1 cellular context compared by ENCODE assay signal in the genomic region with DNA sequence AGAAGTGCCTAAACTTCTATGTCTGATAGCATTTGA.
TF ChIP-seq lines count a peak whose summit lies in the region.

A gene (plus strand): TSS at position 17 of the 36 bp plus-strand sequence. CDS start 127 bp downstream, outside the sequence.

TF ChIP-seq in H1, 55 proteins besides CTCF, POLR2A, EP300 and RAD21:
- TF ChIP-seq, protein P1, sequence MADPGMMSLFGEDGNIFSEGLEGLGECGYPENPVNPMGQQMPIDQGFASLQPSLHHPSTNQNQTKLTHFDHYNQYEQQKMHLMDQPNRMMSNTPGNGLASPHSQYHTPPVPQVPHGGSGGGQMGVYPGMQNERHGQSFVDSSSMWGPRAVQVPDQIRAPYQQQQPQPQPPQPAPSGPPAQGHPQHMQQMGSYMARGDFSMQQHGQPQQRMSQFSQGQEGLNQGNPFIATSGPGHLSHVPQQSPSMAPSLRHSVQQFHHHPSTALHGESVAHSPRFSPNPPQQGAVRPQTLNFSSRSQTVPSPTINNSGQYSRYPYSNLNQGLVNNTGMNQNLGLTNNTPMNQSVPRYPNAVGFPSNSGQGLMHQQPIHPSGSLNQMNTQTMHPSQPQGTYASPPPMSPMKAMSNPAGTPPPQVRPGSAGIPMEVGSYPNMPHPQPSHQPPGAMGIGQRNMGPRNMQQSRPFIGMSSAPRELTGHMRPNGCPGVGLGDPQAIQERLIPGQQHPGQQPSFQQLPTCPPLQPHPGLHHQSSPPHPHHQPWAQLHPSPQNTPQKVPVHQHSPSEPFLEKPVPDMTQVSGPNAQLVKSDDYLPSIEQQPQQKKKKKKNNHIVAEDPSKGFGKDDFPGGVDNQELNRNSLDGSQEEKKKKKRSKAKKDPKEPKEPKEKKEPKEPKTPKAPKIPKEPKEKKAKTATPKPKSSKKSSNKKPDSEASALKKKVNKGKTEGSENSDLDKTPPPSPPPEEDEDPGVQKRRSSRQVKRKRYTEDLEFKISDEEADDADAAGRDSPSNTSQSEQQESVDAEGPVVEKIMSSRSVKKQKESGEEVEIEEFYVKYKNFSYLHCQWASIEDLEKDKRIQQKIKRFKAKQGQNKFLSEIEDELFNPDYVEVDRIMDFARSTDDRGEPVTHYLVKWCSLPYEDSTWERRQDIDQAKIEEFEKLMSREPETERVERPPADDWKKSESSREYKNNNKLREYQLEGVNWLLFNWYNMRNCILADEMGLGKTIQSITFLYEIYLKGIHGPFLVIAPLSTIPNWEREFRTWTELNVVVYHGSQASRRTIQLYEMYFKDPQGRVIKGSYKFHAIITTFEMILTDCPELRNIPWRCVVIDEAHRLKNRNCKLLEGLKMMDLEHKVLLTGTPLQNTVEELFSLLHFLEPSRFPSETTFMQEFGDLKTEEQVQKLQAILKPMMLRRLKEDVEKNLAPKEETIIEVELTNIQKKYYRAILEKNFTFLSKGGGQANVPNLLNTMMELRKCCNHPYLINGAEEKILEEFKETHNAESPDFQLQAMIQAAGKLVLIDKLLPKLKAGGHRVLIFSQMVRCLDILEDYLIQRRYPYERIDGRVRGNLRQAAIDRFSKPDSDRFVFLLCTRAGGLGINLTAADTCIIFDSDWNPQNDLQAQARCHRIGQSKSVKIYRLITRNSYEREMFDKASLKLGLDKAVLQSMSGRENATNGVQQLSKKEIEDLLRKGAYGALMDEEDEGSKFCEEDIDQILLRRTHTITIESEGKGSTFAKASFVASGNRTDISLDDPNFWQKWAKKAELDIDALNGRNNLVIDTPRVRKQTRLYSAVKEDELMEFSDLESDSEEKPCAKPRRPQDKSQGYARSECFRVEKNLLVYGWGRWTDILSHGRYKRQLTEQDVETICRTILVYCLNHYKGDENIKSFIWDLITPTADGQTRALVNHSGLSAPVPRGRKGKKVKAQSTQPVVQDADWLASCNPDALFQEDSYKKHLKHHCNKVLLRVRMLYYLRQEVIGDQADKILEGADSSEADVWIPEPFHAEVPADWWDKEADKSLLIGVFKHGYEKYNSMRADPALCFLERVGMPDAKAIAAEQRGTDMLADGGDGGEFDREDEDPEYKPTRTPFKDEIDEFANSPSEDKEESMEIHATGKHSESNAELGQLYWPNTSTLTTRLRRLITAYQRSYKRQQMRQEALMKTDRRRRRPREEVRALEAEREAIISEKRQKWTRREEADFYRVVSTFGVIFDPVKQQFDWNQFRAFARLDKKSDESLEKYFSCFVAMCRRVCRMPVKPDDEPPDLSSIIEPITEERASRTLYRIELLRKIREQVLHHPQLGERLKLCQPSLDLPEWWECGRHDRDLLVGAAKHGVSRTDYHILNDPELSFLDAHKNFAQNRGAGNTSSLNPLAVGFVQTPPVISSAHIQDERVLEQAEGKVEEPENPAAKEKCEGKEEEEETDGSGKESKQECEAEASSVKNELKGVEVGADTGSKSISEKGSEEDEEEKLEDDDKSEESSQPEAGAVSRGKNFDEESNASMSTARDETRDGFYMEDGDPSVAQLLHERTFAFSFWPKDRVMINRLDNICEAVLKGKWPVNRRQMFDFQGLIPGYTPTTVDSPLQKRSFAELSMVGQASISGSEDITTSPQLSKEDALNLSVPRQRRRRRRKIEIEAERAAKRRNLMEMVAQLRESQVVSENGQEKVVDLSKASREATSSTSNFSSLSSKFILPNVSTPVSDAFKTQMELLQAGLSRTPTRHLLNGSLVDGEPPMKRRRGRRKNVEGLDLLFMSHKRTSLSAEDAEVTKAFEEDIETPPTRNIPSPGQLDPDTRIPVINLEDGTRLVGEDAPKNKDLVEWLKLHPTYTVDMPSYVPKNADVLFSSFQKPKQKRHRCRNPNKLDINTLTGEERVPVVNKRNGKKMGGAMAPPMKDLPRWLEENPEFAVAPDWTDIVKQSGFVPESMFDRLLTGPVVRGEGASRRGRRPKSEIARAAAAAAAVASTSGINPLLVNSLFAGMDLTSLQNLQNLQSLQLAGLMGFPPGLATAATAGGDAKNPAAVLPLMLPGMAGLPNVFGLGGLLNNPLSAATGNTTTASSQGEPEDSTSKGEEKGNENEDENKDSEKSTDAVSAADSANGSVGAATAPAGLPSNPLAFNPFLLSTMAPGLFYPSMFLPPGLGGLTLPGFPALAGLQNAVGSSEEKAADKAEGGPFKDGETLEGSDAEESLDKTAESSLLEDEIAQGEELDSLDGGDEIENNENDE (IDR thresholded peaks at IDR 0.05; ENCODE audit: insufficient replicate concordance, low read length): no peak
- no peak for TF ChIP-seq SAP30 (IDR thresholded peaks at IDR 0.05; ENCODE audit: insufficient read depth, insufficient replicate concordance, low read length)
- TF ChIP-seq YY1 (IDR thresholded peaks at IDR 0.05; ENCODE audit: low read depth, low read length): no peak
- no peak for TF ChIP-seq RNF2 (IDR thresholded peaks at IDR 0.05; ENCODE audit: borderline replicate concordance, low read depth, low read length, missing control alignments, poor library complexity, severe bottlenecking)
